8 cellular contexts compared by ENCODE assay signal in genomic region chr6:80004199-80005072, GRCh38. TPM values are rescaled to one million over a fixed set of nuclear protein-coding genes. Genes with fewer than 3 reads are reported as not detected.
DNase-seq lines count a peak whose midpoint lies in the region; ATAC-seq, FAIRE-seq and TF ChIP-seq lines count a peak whose summit lies in the region.

Gene TTK (plus strand): TSS chr6:80004649. CDS start chr6:80005844, 1,195 bp downstream.

- H3K27ac ChIP-seq in keratinocyte (ENCODE audit: control insufficient read depth, insufficient read depth, low read length) = peak within 1 kb of the TSS; percentile 78

- H3K9me3 ChIP-seq in keratinocyte (ENCODE audit: control insufficient read depth, low read depth, low read length) = no peaks in the 10 kb centered on the region

- TF ChIP-seq CTCF in AG09319 (IDR thresholded peaks at IDR 0.05; ENCODE audit: low read depth, low read length) (no peak), keratinocyte (optimal IDR thresholded peaks at IDR 0.05 in 1 of 3, IDR thresholded peaks at IDR 0.05 in 1 of 3, conservative IDR thresholded peaks at IDR 0.05 in 1 of 3; ENCODE audit: extremely low read depth in 1 of 3, insufficient read depth in 2 of 3, low read length in 3 of 3) (no peak)

- H3K27me3 ChIP-seq in keratinocyte (ENCODE audit: control insufficient read depth, extremely low read depth, insufficient read depth, low read length) = no peaks in the 10 kb centered on the region

- H3K9ac ChIP-seq in keratinocyte (ENCODE audit: control insufficient read depth, extremely low read depth, insufficient read depth, low read length) = peak within 1 kb of the TSS; percentile 76

- ATAC-seq in GM19043 (IDR thresholded peaks at IDR 0.05; ENCODE audit: low read depth, unreplicated experiment) (peak; percentile 99), HG03378 (IDR thresholded peaks at IDR 0.05; ENCODE audit: unreplicated experiment) (peak; percentile 99)

- H4K20me1 ChIP-seq in keratinocyte (ENCODE audit: control insufficient read depth, extremely low read depth, insufficient read depth, low read length) = no peaks in the 10 kb centered on the region

- DNase-seq in AG09319 (ENCODE audit: extremely low read depth, low read depth) = peak; percentile 84
- DNase-seq in NCI-H460 (ENCODE audit: extremely low read depth, low read depth) = peak; percentile 91
- peak; percentile 87 for DNase-seq in activated CD4-positive, CD25-positive, alpha-beta regulatory T cell treated with anti-CD3 and anti-CD28 coated beads, Interleukin-2, amount 50 U/mL, for 72 hours
- peak; percentile 97 for DNase-seq in cerebellum (ENCODE audit: low spot score)
- DNase-seq in keratinocyte (ENCODE audit: low read depth, low spot score) = peak; percentile 65
- DNase-seq in stimulated activated CD4-positive, alpha-beta T cell treated with anti-CD3 and anti-CD28 coated beads, Interleukin-15, amount 100 ng/mL, for 1 hour (ENCODE audit: low read depth in 1 of 2, low spot score in 1 of 2) = peak; percentile 80 to 82

- dilution Hi-C loops in keratinocyte (cut with MboI; ENCODE audit: extremely low pct_ligation_motif_present, low sequenced_read_pairs) = no loop called here

- no peaks in the 10 kb centered on the region for H3K36me3 ChIP-seq in keratinocyte (ENCODE audit: control insufficient read depth in 2 of 2, extremely low read depth in 1 of 2, insufficient read depth in 2 of 2, low read length in 2 of 2)

- peaks cover 22% of the 10 kb centered on the region for H3K79me2 ChIP-seq in keratinocyte (ENCODE audit: control insufficient read depth, insufficient read depth, low read length)

- FAIRE-seq in keratinocyte (lab: Jason Lieb, UNC) = peak; percentile 73

- no peaks in the 10 kb centered on the region for H3K9me1 ChIP-seq in keratinocyte (ENCODE audit: control insufficient read depth, extremely low read depth, insufficient read depth, low read length)

- peak within 1 kb of the TSS; percentile 96 for H2AFZ ChIP-seq in keratinocyte (ENCODE audit: control insufficient read depth, low read length)

- H3K4me1 ChIP-seq in keratinocyte (ENCODE audit: control insufficient read depth, extremely low read depth, insufficient read depth, low read length) = peaks cover 19% of the 10 kb centered on the region

- H3K4me2 ChIP-seq in keratinocyte (ENCODE audit: control insufficient read depth, extremely low read depth, insufficient read depth, low read depth, low read length) = peak within 1 kb of the TSS; percentile 99

- H3K4me3 ChIP-seq in keratinocyte (ENCODE audit: control insufficient read depth in 2 of 3, extremely low read depth in 1 of 3, insufficient read depth in 2 of 3, low read depth in 1 of 3, low read length in 3 of 3) = peak within 1 kb of the TSS; percentile 63 to 93 (median 91)

RNA-seq across cellular contexts. Expression of gene TTK, which starts in this region (rescaled TPM):
- 51.2 and 60.2 TPM in 2 replicates for total RNA-seq in NCI-H460 (2014; rRNA removed; shearing (Covaris generic))
- 76.1 and 84.1 TPM in 2 replicates for polyA plus RNA-seq in NCI-H460 (2014; cell fraction: nucleus; rRNA removed)
- 14.0 TPM for total RNA-seq in cerebellum
- polyA plus RNA-seq in keratinocyte = 2.0 to 15.3 TPM (median 7.9 TPM) in 3 replicates
- not detected for polyA plus RNA-seq in keratinocyte (2011; ENCODE audit: low read depth)
- 2.0 and 4.9 TPM in 2 replicates for polyA plus RNA-seq in keratinocyte (2011; cell fraction: cytosol; rRNA removed)
- 3.2 and 3.6 TPM in 2 replicates for polyA plus RNA-seq in keratinocyte (2011; cell fraction: nucleus; rRNA removed)
- 0.14 and 6.4 TPM in 2 replicates for polyA plus RNA-seq in keratinocyte (2012; ENCODE audit: low replicate concordance)
- polyA minus RNA-seq in keratinocyte = 0.92 to 12.1 TPM (median 2.1 TPM) in 3 replicates
- 4.2 TPM for polyA minus RNA-seq in keratinocyte (2011; cell fraction: cytosol; rRNA and poly(A)+ RNA removed)
- polyA minus RNA-seq in keratinocyte (2011; cell fraction: nucleus; rRNA and poly(A)+ RNA removed) = 1.8 and 3.5 TPM in 2 replicates

Comparison
In these comparisons a context has a peak if more than half of its experiments do, and no peak if none do; other contexts are left out.
1. Peak in every context shown above with its lines: DNase-seq, ATAC-seq, H3K4me3 ChIP-seq and H3K27ac ChIP-seq.